11 cellular contexts compared by ENCODE assay signal in genomic region chr1:43557744-43558245, GRCh38. TPM values are rescaled to one million over a fixed set of nuclear protein-coding genes. Genes with fewer than 3 reads are reported as not detected.
A peak's percentile ranks its signal among the peaks of the same experiment; 100 is the strongest.
DNase-seq lines count a peak whose midpoint lies in the region; ATAC-seq and TF ChIP-seq lines count a peak whose summit lies in the region.
"Had no signal": no experiment of that assay in that cellular context is flagged by ENCODE, and none has a peak within 500 bp of the region (broad histone marks: within the 10 kb centered on the region; RNA-seq: fewer than 3 reads in every experiment).

No MANE protein-coding gene starts in this region.

- no peak overlapping the region for H3K27ac ChIP-seq in right cardiac atrium (ENCODE audit: low read length)
- peak overlapping the region in 1 of 12 donors; percentile 70 for H3K27ac ChIP-seq in heart left ventricle
- no peak overlapping the region for H3K27ac ChIP-seq in aorta (ENCODE audit: low read depth in 1 of 2, low read length in 2 of 2)

- no peaks in the 10 kb centered on the region for H3K4me1 ChIP-seq in right cardiac atrium (ENCODE audit: control insufficient read depth, insufficient read depth, low read length)
- H3K4me1 ChIP-seq in heart left ventricle = peaks cover 0 to 7% (median 0%) of the 10 kb centered on the region in 12 donors
- H3K4me1 ChIP-seq in aorta (ENCODE audit: control insufficient read depth in 1 of 2, insufficient read depth in 2 of 2, low read length in 2 of 2) = no peaks in the 10 kb centered on the region

- DNase-seq in right cardiac atrium (no peak), heart left ventricle (no peak), epithelial cell of esophagus (ENCODE audit: low read depth) (peak; percentile 57), mucosa of gallbladder (ENCODE audit: low spot score) (peak; percentile 69), aorta (no peak), NCI-H774 (lab: John Stamatoyannopoulos, UW) (no peak), lower leg skin (ENCODE audit: low spot score in 2 of 2) (no peak)
- DNase-seq: activated CD4-positive, alpha-beta memory T cell treated with anti-CD3 and anti-CD28 coated beads, Interleukin-2, amount 10 ng/mL, durations not matched to agents 7 days and 5 days; AML-193; NCI-H1048 had no signal

- H3K36me3 ChIP-seq in heart left ventricle (peaks cover 0 to 4% (median 0%) of the 10 kb centered on the region in 9 donors), aorta (ENCODE audit: control insufficient read depth in 1 of 2, insufficient read depth in 2 of 2, low read length in 1 of 2) (no peaks in the 10 kb centered on the region)

- TF ChIP-seq POLR2A in heart left ventricle (IDR thresholded peaks at IDR 0.05) = no peak
- no peak for TF ChIP-seq POLR2A in lower leg skin (IDR thresholded peaks at IDR 0.05)

- 76% methylated on average over 9 of the region's 9 CpGs for WGBS in right cardiac atrium
- WGBS in heart left ventricle, 4 donors = 86 to 91% (median 89%) methylated on average over 5 to 9 of the region's 9 CpGs
- 84 to 85% methylated on average over 9 of the region's 9 CpGs for WGBS in aorta, 2 donors
- WGBS in lower leg skin, 2 donors = 39 to 40% methylated on average over 7 to 9 of the region's 9 CpGs

- ATAC-seq in right cardiac atrium (peak; percentile 4 to 25), heart left ventricle (no peak), aorta (ENCODE audit: low FRiP score) (peak; percentile 4), HG03571 (IDR thresholded peaks at IDR 0.05; ENCODE audit: unreplicated experiment) (no peak)

- no peak for TF ChIP-seq CTCF in heart left ventricle (IDR thresholded peaks at IDR 0.05)
- TF ChIP-seq CTCF in epithelial cell of esophagus (IDR thresholded peaks at IDR 0.05; ENCODE audit: insufficient read depth, low read depth, low read length, missing control alignments) = no peak
- TF ChIP-seq CTCF in lower leg skin (IDR thresholded peaks at IDR 0.05) = no peak

- H3K4me3 ChIP-seq in right cardiac atrium (ENCODE audit: low read length) (no peak overlapping the region), heart left ventricle (no peak overlapping the region), epithelial cell of esophagus (ENCODE audit: low read length) (no peak overlapping the region), aorta (ENCODE audit: low read length in 2 of 2) (no peak overlapping the region), lower leg skin (ENCODE audit: low read depth, poor library complexity, severe bottlenecking) (no peak overlapping the region)

- no peaks in the 10 kb centered on the region for H3K27me3 ChIP-seq in right cardiac atrium (ENCODE audit: control insufficient read depth, insufficient read depth)
- H3K27me3 ChIP-seq in heart left ventricle = no peaks in the 10 kb centered on the region
- no peaks in the 10 kb centered on the region for H3K27me3 ChIP-seq in aorta (ENCODE audit: control insufficient read depth in 1 of 2, insufficient read depth in 2 of 2, low read length in 1 of 2)

- H3K9me3 ChIP-seq in right cardiac atrium (ENCODE audit: control insufficient read depth, low read length) (no peaks in the 10 kb centered on the region), heart left ventricle (no peaks in the 10 kb centered on the region), aorta (ENCODE audit: control insufficient read depth, low read length) (no peaks in the 10 kb centered on the region)

- intact Hi-C loops in right cardiac atrium (cut with DNase I) (no loop called here), heart left ventricle (cut with DNase I) (no loop called here), aorta (cut with DNase I) (no loop called here), lower leg skin (cut with DNase I; ENCODE audit: low total_unique reads) (no loop called here)

RNA-seq across cellular contexts. Expression of gene PTPRF, which starts 27.1 kb away (rescaled TPM):
- total RNA-seq in right cardiac atrium = 10 to 100 TPM; 11.1 to 19.7 (median 12.7) TPM
- polyA plus RNA-seq in right cardiac atrium = 5.1 TPM
- 10 to 100 TPM in 1 of 9 donors, 1 to 10 TPM in 8; 2.1 to 74.1 (median 6.3) TPM for total RNA-seq in heart left ventricle
- 1 to 10 TPM in 1 of 2 donors, under 1 TPM in 1; 0.91 to 4.0 TPM for polyA plus RNA-seq in heart left ventricle
- total RNA-seq in mucosa of gallbladder = 478 TPM
- total RNA-seq in aorta = 10 to 100 TPM; 59.6 to 86.2 TPM
- 10 to 100 TPM; 11.6 to 21.7 TPM for polyA plus RNA-seq in aorta
- total RNA-seq in lower leg skin = 100 to 1,000 TPM; 204 to 236 (median 231) TPM

Comparison
In these comparisons a context has a peak if more than half of its experiments do, and no peak if none do; other contexts are left out.
1. ATAC-seq: peak in right cardiac atrium (2 of 2) and aorta (single experiment); none in heart left ventricle (0 of 4) and HG03571 (single experiment).
2. DNase-seq: peak in epithelial cell of esophagus (single experiment) and mucosa of gallbladder (single experiment); none in right cardiac atrium (0 of 3), heart left ventricle (0 of 5), aorta (0 of 2), NCI-H774 (single experiment) and lower leg skin (0 of 2).